In genomic region chr3:112948346-112948838, GRCh38 we compare ENCODE assay signal across 1 cellular context.
TF ChIP-seq lines count a peak whose summit lies in the region.

No MANE protein-coding gene starts in this region.

TF ChIP-seq in WTC11, 78 proteins besides CTCF, POLR2A, EP300 and RAD21:
- TF ChIP-seq ZSCAN18 (CRISPR knock-in tag; IDR thresholded peaks at IDR 0.05) (no peak), IRF1 (CRISPR knock-in tag; IDR thresholded peaks at IDR 0.05) (no peak), SP1 (CRISPR knock-in tag; conservative IDR thresholded peaks at IDR 0.05) (no peak), RELA (CRISPR knock-in tag; IDR thresholded peaks at IDR 0.05; ENCODE audit: borderline replicate concordance) (no peak), ZNF317 (CRISPR knock-in tag; IDR thresholded peaks at IDR 0.05; ENCODE audit: borderline replicate concordance, low read depth) (no peak), IRF2 (CRISPR knock-in tag; IDR thresholded peaks at IDR 0.05; ENCODE audit: borderline replicate concordance, low read depth) (no peak), CREB1 (CRISPR knock-in tag; IDR thresholded peaks at IDR 0.05) (no peak), ELF4 (CRISPR knock-in tag; IDR thresholded peaks at IDR 0.05; ENCODE audit: low read depth) (no peak), ATF2 (CRISPR knock-in tag; IDR thresholded peaks at IDR 0.05; ENCODE audit: borderline replicate concordance, low read depth) (no peak), RORB (CRISPR knock-in tag; IDR thresholded peaks at IDR 0.05) (no peak)
TF ChIP-seq in WTC11: peak in this region for 0.
